ENCODE assay signal across 9 cellular contexts in the genomic region with DNA sequence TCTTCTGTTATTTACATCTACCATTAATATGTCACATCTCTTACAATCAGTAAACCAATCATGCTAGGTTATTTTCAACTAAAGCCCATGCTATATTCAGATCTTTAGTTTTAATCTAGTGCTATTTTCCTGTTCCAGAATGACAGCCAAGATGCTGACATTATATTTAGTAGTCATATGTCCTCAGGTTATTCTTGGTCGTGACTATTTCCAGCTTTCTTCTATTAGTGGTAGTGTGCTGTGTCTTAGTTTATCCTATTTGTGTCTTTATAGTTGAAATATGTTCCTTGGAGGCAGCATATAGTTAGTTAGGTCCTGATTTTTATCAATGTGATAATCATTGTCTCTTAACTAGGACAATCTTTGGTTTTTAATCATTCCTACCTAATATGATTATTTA.
"Had no signal": no experiment of that assay in that cellular context is flagged by ENCODE, and none has a peak within 500 bp of the region (broad histone marks: within the 10 kb centered on the region; RNA-seq: fewer than 3 reads in every experiment).

No MANE protein-coding gene starts in this region.

- DNase-seq: GM23248, GOT3, H7, H9, HCEC 1CT, HFFc6 had no signal

- H3K9me3 ChIP-seq: HAP-1 had no signal

- H3K4me2 ChIP-seq: GM23338 had no signal

- H2AFZ ChIP-seq: GM23248, GM23338 had no signal

- H3K9ac ChIP-seq: GM23248 had no signal

- ATAC-seq: GM23338, HCT116 had no signal

- H3K36me3 ChIP-seq: HAP-1 had no signal

- H3K4me3 ChIP-seq: GM23248, GM23338, HAP-1 had no signal

- H3K27ac ChIP-seq: GM23248 had no signal
